Comparison of ENCODE assay signal across 2 cellular contexts in the genomic region with DNA sequence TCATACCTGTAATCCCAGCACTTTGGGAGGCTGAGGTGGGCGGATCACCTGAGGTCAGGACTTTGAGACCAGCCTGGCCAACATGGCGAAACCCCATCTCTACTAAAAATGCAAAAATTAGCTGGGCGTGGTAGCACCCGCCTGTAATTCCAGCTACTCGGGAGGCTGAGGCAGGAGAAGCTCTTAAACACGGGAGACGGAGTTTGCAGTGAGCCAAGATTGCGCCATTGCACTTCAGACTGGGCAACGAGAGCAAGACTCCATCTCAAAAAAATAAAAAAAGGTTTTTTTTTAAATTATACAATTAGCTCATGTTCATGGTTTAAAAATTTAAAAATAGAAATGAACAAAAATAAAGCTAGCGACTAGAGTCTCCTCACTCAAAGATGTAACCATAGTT. TPM values are rescaled to one million over a fixed set of nuclear protein-coding genes. Genes with fewer than 3 reads are reported as not detected.
"Had no signal": no experiment of that assay in that cellular context is flagged by ENCODE, and none has a peak within 500 bp of the region (broad histone marks: within the 10 kb centered on the region; RNA-seq: fewer than 3 reads in every experiment).

No MANE protein-coding gene starts in this region.

RNA-seq across cellular contexts. Expression of a gene that starts 43.3 kb away (rescaled TPM):
- total RNA-seq: HT1080, SJSA1 had no signal
